ENCODE assay signal across 9 cellular contexts in the genomic region with DNA sequence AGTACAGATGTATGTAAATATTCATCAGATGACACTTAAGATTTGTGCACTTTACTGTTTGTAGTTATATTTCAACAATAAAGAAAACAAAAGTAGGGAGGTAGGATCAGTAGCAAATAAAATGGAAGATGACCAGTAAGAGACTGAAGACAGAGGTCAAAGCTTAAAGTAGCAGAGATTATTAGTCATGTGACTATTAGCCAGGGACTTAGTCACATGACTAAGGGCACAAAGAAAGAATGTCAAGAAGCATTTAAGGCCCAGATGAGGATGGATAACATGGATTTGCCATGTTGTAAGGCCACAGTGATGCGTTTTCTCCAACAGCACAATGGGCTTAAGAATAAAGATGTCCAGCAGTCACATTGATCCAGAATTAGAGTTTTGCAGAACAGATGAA.
"Had no signal": no experiment of that assay in that cellular context is flagged by ENCODE, and none has a peak within 500 bp of the region (broad histone marks: within the 10 kb centered on the region; RNA-seq: fewer than 3 reads in every experiment).

No MANE protein-coding gene starts in this region.

- ATAC-seq: HCT116 had no signal

- H3K36me3 Mint-ChIP-seq: IgD-negative memory B cell had no signal

- H3K9ac ChIP-seq: GM23248 had no signal

- H3K9me3 Mint-ChIP-seq: HFFc6 had no signal

- H2AFZ ChIP-seq: GM23248 had no signal

- H3K27ac Mint-ChIP-seq: HFFc6 had no signal

- H3K27ac ChIP-seq: GM23248 had no signal

- H3K36me3 ChIP-seq: HAP-1 had no signal

- DNase-seq: GM23248, GOT3, H7, HFFc6, KG1 had no signal

- H3K4me3 Mint-ChIP-seq: HFFc6, IgD-negative memory B cell had no signal

- H3K9me3 ChIP-seq: HAP-1 had no signal

- H3K4me3 ChIP-seq: GM23248, HAP-1 had no signal

- FAIRE-seq: HTR-8/SVneo had no signal
